29 cellular contexts compared by ENCODE assay signal in the genomic region with DNA sequence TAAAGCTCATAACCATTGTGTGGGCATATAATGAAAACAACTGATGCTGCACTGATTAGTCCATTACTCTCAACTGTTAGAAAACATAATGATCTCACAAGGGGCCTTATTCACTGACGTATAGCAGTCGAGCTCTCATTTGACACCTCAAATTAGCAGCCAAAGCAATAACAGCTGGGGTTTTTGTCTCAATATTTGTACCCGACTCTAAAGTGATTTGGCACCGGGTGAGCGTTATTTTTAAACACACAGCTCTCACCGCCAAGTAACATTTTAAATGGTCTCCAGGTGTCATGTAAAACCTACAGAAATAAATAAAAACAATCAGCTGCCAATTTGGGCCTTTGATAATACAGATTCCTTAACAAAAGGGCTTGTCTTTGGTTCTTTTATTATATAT.
"Had no signal": no experiment of that assay in that cellular context is flagged by ENCODE, and none has a peak within 500 bp of the region (broad histone marks: within the 10 kb centered on the region; RNA-seq: fewer than 3 reads in every experiment).

No MANE protein-coding gene starts in this region.

- H3K9me3 ChIP-seq: adrenal gland, body of pancreas, psoas muscle, stomach, thyroid gland, upper lobe of left lung, vagina had no signal

- H3K27ac ChIP-seq: adrenal gland, body of pancreas, cardiac muscle cell, neural progenitor cell, parathyroid adenoma, psoas muscle, stomach, thyroid gland, upper lobe of left lung, vagina, WERI-Rb-1 had no signal

- H3K9me3 Mint-ChIP-seq: activated naive CD4-positive, alpha-beta T cell treated with anti-CD3 and anti-CD28 coated beads for 36 hours; endodermal cell; natural killer cell; neural progenitor cell had no signal

- H3K27ac Mint-ChIP-seq: activated naive CD4-positive, alpha-beta T cell treated with anti-CD3 and anti-CD28 coated beads for 36 hours; activated naive CD8-positive, alpha-beta T cell treated with anti-CD3 and anti-CD28 coated beads for 36 hours; endodermal cell; natural killer cell; neural progenitor cell; stimulated activated naive B cell treated with anti-CD40 and anti-IgM and Interleukin-4, amounts not matched to agents 10 μg/mL and 1 μg/mL and 100 μg/mL, for 72 hours had no signal

- H3K4me1 Mint-ChIP-seq: natural killer cell had no signal

- H3K4me3 ChIP-seq: adrenal gland, body of pancreas, cardiac muscle cell, lung, neural progenitor cell, psoas muscle, stomach, thyroid gland, upper lobe of left lung, vagina had no signal

- H3K4me3 Mint-ChIP-seq: activated naive CD4-positive, alpha-beta T cell treated with anti-CD3 and anti-CD28 coated beads for 36 hours; activated naive CD8-positive, alpha-beta T cell treated with anti-CD3 and anti-CD28 coated beads for 36 hours; endodermal cell; natural killer cell; neural progenitor cell; stimulated activated naive B cell treated with anti-CD40 and anti-IgM and Interleukin-4, amounts not matched to agents 10 μg/mL and 1 μg/mL and 100 μg/mL, for 72 hours had no signal

- H3K36me3 ChIP-seq: adrenal gland, cardiac muscle cell, neural progenitor cell, stomach, thyroid gland, upper lobe of left lung, vagina, WERI-Rb-1 had no signal

- H3K27me3 ChIP-seq: adrenal gland, body of pancreas, cardiac muscle cell, stomach, thyroid gland, upper lobe of left lung, vagina had no signal

- DNase-seq: activated CD4-positive, alpha-beta T cell treated with anti-CD3 and anti-CD28 coated beads for 48 hours; activated CD4-positive, alpha-beta T cell treated with anti-CD3 and anti-CD28 coated beads, Interleukin-2, amount 50 U/mL, for 48 hours; activated CD8-positive, alpha-beta memory T cell treated with anti-CD3 and anti-CD28 coated beads for 24 hours; activated effector memory CD4-positive, alpha-beta T cell treated with anti-CD3 and anti-CD28 coated beads, Interleukin-2, amount 50 U/mL, for 16 hours; activated naive CD4-positive, alpha-beta T cell treated with anti-CD3 and anti-CD28 coated beads for 36 hours; activated naive CD8-positive, alpha-beta T cell treated with anti-CD3 and anti-CD28 coated beads for 36 hours; adrenal gland; aorta; body of pancreas; endodermal cell; foreskin fibroblast; head of caudate nucleus; mesendoderm; natural killer cell; occipital lobe; psoas muscle; stimulated activated CD4-positive, alpha-beta T cell treated with anti-CD3 and anti-CD28 coated beads, Interleukin-15, amount 100 ng/mL, for 24 hours; stimulated activated CD4-positive, alpha-beta T cell treated with anti-CD3 and anti-CD28 coated beads, Interleukin-2, amount 100 ng/mL, for 24 hours; stimulated activated naive B cell treated with anti-CD40 and anti-IgM and Interleukin-4, amounts not matched to agents 10 μg/mL and 1 μg/mL and 100 μg/mL, for 72 hours; stomach; T-helper 9 cell; thyroid gland; upper lobe of left lung; WERI-Rb-1 had no signal

- H3K4me1 ChIP-seq: adrenal gland, body of pancreas, parathyroid adenoma, psoas muscle, stomach, upper lobe of left lung, vagina had no signal

- H3K36me3 Mint-ChIP-seq: natural killer cell; neural progenitor cell; stimulated activated naive B cell treated with anti-CD40 and anti-IgM and Interleukin-4, amounts not matched to agents 10 μg/mL and 1 μg/mL and 100 μg/mL, for 72 hours had no signal
